1 cellular context compared by ENCODE assay signal in genomic region chr19:18053571-18054219, GRCh38.
TF ChIP-seq lines count a peak whose summit lies in the region.

No MANE protein-coding gene starts in this region.

TF ChIP-seq in SK-N-SH, 30 proteins besides CTCF, POLR2A, EP300 and RAD21 (continued from another document):
- 0 out of 2 replicates have a peak, but pooled peaks have one; percentile 9 for TF ChIP-seq FOSL2 (IDR thresholded peaks at IDR 0.05; ENCODE audit: borderline replicate concordance, low read depth)
- no peak for TF ChIP-seq ZBTB33 (IDR thresholded peaks at IDR 0.05; ENCODE audit: borderline replicate concordance, low read depth)
- TF ChIP-seq TCF12 (IDR thresholded peaks at IDR 0.05): peak; percentile 12; the same call in 1 of the 2 replicates
